ENCODE assay signal across 8 cellular contexts in the genomic region with DNA sequence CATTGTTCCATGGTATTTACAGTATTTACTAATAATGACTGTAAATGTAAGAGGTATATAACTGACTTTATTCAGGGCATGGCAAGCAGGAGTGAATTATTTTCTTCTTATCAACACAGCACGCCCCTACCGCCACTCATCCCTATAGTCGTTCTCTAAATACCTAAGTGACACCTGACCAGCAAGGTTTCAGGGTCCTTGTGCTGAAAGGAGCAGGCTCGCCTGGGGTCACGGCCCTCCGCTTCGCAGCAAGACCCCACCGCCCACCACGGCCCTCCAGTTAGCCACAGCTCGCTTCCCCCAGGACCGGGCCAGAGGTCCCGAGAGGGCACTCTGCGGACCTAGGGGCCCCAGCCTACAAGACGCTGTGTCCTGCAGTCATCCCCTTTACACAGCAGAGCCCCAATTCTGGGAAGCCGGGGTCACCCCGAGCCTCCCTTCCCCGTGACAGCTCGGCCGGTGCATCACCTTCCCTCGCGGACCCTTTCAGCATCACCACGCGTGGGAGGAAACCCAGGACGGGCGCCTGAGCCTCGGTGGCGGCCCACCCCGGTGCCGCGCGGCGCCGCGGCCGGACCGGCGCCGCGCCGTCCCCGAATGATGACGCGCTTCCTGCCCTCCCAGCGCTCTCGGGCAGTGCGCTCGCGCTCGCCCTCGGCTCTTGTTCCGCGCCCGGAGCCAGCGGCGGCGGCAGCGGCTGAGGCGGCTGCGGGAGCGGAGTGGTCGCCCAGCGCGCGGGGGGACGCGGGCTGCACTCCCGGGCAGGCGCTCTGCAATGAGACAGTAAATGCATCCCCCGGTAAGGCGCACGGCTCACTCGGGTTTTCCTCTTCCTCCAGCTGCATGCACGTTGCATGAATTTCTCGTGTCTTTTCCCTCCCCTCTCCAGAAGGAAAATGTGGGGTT. TPM values are rescaled to one million over a fixed set of nuclear protein-coding genes. Genes with fewer than 3 reads are reported as not detected.
DNase-seq lines count a peak whose midpoint lies in the region; FAIRE-seq and TF ChIP-seq lines count a peak whose summit lies in the region.

Gene TLN2, plus strand, starts transcription at position 664 of the 906 bp plus-strand sequence.

- H4K20me1 ChIP-seq in astrocyte (ENCODE audit: insufficient read depth, low read length): peaks cover 5% of the 10 kb centered on the region
- H4K20me1 ChIP-seq in hepatocyte (ENCODE audit: insufficient read depth, poor library complexity, severe bottlenecking): peaks cover 5% of the 10 kb centered on the region

- H3K9me2 ChIP-seq in hepatocyte (replicated peaks; ENCODE audit: insufficient read depth): no peaks in the 10 kb centered on the region

- peaks cover 16% of the 10 kb centered on the region for H3K4me1 ChIP-seq in astrocyte (ENCODE audit: insufficient read depth, low read length)
- no peaks in the 10 kb centered on the region for H3K4me1 ChIP-seq in hepatocyte (ENCODE audit: insufficient read depth)
- peaks cover 7% of the 10 kb centered on the region for H3K4me1 ChIP-seq in rectal smooth muscle tissue (ENCODE audit: control insufficient read depth, insufficient read depth, low read length)

- H3K4me3 ChIP-seq in GM12865 (ENCODE audit: low read depth, low read length) (peak within 1 kb of the TSS; percentile 98), H7 (ENCODE audit: insufficient read depth, low read depth, low read length) (peak within 1 kb of the TSS; percentile 93), astrocyte (ENCODE audit: insufficient read depth, low read depth, low read length) (peak within 1 kb of the TSS; percentile 90), hepatocyte (peak within 1 kb of the TSS; percentile 93), rectal smooth muscle tissue (ENCODE audit: low read length) (peak within 1 kb of the TSS; percentile 98)

- no peaks in the 10 kb centered on the region for H3K36me3 ChIP-seq in H7 (replicated peaks; ENCODE audit: control insufficient read depth, insufficient read depth, low read length)
- H3K36me3 ChIP-seq in astrocyte (ENCODE audit: insufficient read depth, low read length): no peaks in the 10 kb centered on the region
- H3K36me3 ChIP-seq in hepatocyte (replicated peaks; ENCODE audit: insufficient read depth, low read depth): no peaks in the 10 kb centered on the region
- H3K36me3 ChIP-seq in rectal smooth muscle tissue (ENCODE audit: control insufficient read depth, insufficient read depth, low read length): no peaks in the 10 kb centered on the region

- peak within 1 kb of the TSS; percentile 84 for H3K4me2 ChIP-seq in astrocyte (ENCODE audit: low read length)
- peak within 1 kb of the TSS; percentile 98 for H3K4me2 ChIP-seq in hepatocyte

- no peaks in the 10 kb centered on the region for H3K36me3 Mint-ChIP-seq in astrocyte (ENCODE audit: low read depth, unreplicated experiment)

- H3K9ac ChIP-seq in astrocyte (ENCODE audit: low read length) (peak within 1 kb of the TSS; percentile 95), rectal smooth muscle tissue (ENCODE audit: low read length) (peak within 1 kb of the TSS; percentile 98)

- no peak for TF ChIP-seq CTCF in GM12865 (IDR thresholded peaks at IDR 0.05; ENCODE audit: insufficient read depth, low read depth, low read length, missing control alignments)
- no peak for TF ChIP-seq CTCF in astrocyte (IDR thresholded peaks at IDR 0.05; ENCODE audit: insufficient read depth, low read depth, low read length)
- no peak for TF ChIP-seq CTCF in hepatocyte (IDR thresholded peaks at IDR 0.05; ENCODE audit: poor library complexity)

- H3K9me3 ChIP-seq in astrocyte (ENCODE audit: insufficient read depth, low read depth, low read length) (no peaks in the 10 kb centered on the region), hepatocyte (ENCODE audit: low read depth) (no peaks in the 10 kb centered on the region)

- peaks cover under 1% of the 10 kb centered on the region for H3K27me3 Mint-ChIP-seq in astrocyte (ENCODE audit: low read depth, unreplicated experiment)

- H3K79me2 ChIP-seq in astrocyte (ENCODE audit: insufficient read depth, low read length) (peaks cover 21% of the 10 kb centered on the region), hepatocyte (peaks cover 35% of the 10 kb centered on the region)

- no peaks in the 10 kb centered on the region for H3K9me3 Mint-ChIP-seq in astrocyte (ENCODE audit: unreplicated experiment)

- peak within 1 kb of the TSS; percentile 92 for H3K27ac Mint-ChIP-seq in astrocyte (ENCODE audit: unreplicated experiment)

- H2AFZ ChIP-seq in astrocyte (ENCODE audit: low read depth, low read length): peak within 1 kb of the TSS; percentile 94
- peak within 1 kb of the TSS; percentile 97 for H2AFZ ChIP-seq in hepatocyte

- FAIRE-seq in astrocyte (lab: Jason Lieb, UNC): no peak

- H3K27me3 ChIP-seq in H7 (ENCODE audit: control insufficient read depth, insufficient read depth, low read length) (peaks cover 15% of the 10 kb centered on the region), astrocyte (ENCODE audit: insufficient read depth, low read length) (no peaks in the 10 kb centered on the region), hepatocyte (no peaks in the 10 kb centered on the region), rectal smooth muscle tissue (ENCODE audit: control insufficient read depth, insufficient read depth, low read length) (no peaks in the 10 kb centered on the region)

- peak within 1 kb of the TSS; percentile 96 for H3K4me3 Mint-ChIP-seq in astrocyte (ENCODE audit: unreplicated experiment)

- H3K27ac ChIP-seq in astrocyte (ENCODE audit: low read depth, low read length) (peak within 1 kb of the TSS; percentile 81), hepatocyte (peak within 1 kb of the TSS; percentile 86), rectal smooth muscle tissue (ENCODE audit: low read depth, low read length) (peak within 1 kb of the TSS; percentile 83)

- WGBS in hepatocyte (ENCODE audit: low lambda C conversion rate, missing lambda C conversion rate): 2% methylated on average over 70 of the region's 74 CpGs

- DNase-seq in GM12865 (ENCODE audit: low read depth) (peak; percentile 82), H7 (peak; percentile 93), LoVo (ENCODE audit: low spot score) (peak; percentile 89), T-helper 2 cell (peak in 4 of 5 experiments; percentile 24 to 83 (median 34)), astrocyte (ENCODE audit: low read depth) (peak; percentile 68), hepatocyte (ENCODE audit: low spot score) (peak; percentile 92), COLO829 (ENCODE audit: low spot score) (no peak)

- peaks cover 16% of the 10 kb centered on the region for H3K4me1 Mint-ChIP-seq in astrocyte (ENCODE audit: low read depth, unreplicated experiment)

RNA-seq across cellular contexts. Expression of gene TLN2, which starts in this region (rescaled TPM):
- total RNA-seq in H7 (2014; rRNA removed; shearing (Covaris generic)): 18.1 and 18.4 TPM in 2 replicates
- total RNA-seq in astrocyte (31.4 and 32.1 TPM in 2 replicates), hepatocyte (16.2 and 19.8 TPM in 2 replicates)
- 11.1 and 14.5 TPM in 2 replicates for polyA plus RNA-seq in hepatocyte
